In the genomic region with DNA sequence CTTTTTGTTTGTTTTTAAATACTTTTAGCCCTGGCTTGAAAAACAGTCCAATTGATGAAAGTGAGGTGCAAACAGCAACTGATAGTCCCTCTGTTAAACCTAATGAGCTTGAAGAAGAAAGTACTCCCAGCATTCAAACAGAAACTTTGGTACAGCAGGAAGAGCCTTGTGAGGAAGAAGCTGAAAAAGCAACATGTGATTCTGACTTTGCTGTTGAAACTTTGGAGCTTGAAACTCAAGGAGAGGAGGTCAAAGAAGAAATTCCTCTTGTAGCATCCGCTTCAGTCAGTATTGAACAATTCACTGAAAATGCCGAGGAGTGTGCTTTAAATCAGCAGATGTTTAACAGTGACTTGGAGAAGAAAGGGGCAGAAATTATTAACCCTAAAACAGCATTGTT, we compare ENCODE assay signal across 22 cellular contexts. TPM values are rescaled to one million over a fixed set of nuclear protein-coding genes. Genes with fewer than 3 reads are reported as not detected.
A peak's percentile ranks its signal among the peaks of the same experiment; 100 is the strongest.
DNase-seq lines count a peak whose midpoint lies in the region; ATAC-seq, FAIRE-seq and TF ChIP-seq lines count a peak whose summit lies in the region.
"Had no signal": no experiment of that assay in that cellular context is flagged by ENCODE, and none has a peak within 500 bp of the region (broad histone marks: within the 10 kb centered on the region; RNA-seq: fewer than 3 reads in every experiment).

No MANE protein-coding gene starts in this region.

- no peak for TF ChIP-seq RAD21 in HepG2 (CRISPR knock-in tag; IDR thresholded peaks at IDR 0.05)

- TF ChIP-seq POLR2A in right lobe of liver (IDR thresholded peaks at IDR 0.05) (no peak), HepG2 (IDR thresholded peaks at IDR 0.05; ENCODE audit: insufficient read depth in 1 of 2, low read depth in 2 of 2, low read length in 2 of 2) (no peak)

- H3K4me3 ChIP-seq in right lobe of liver (no peak overlapping the region), HepG2 (replicated peaks in 1 of 3; ENCODE audit: insufficient read depth in 1 of 3, low read depth in 2 of 3, low read length in 3 of 3) (no peak overlapping the region)
- H3K4me3 ChIP-seq: GM23248 had no signal

- H3K4me2 ChIP-seq in HepG2 (ENCODE audit: low read depth, low read length): no peak overlapping the region

- H3K4me1 ChIP-seq in right lobe of liver: peaks cover 0 to 23% (median 12%) of the 10 kb centered on the region in 4 donors
- peaks cover 13% of the 10 kb centered on the region; the same call in 1 of the 2 replicates for H3K4me1 ChIP-seq in HepG2 (ENCODE audit: insufficient read depth, low read length)
- H3K4me1 ChIP-seq: BE2C had no signal

- H3K27ac ChIP-seq in right lobe of liver: peak overlapping the region in 1 of 3 donors; percentile 2
- H3K27ac ChIP-seq in HepG2 (ENCODE audit: extremely low read length, insufficient read depth, low read length): no peak overlapping the region
- H3K27ac ChIP-seq: GM23248 had no signal

- in situ Hi-C loops in HepG2 (cut with HindIII; ENCODE audit: extremely low pct_ligation_motif_present, low pct_unique_long_range_greater_than_20kb): no loop called here

- no peaks in the 10 kb centered on the region for H3K27me3 Mint-ChIP-seq in dendritic cell treated with granulocyte-macrophage colony-stimulating factor and Interleukin-4, amounts not matched to agents 40 ng/mL and 50 ng/mL, for 4 days
- H3K27me3 Mint-ChIP-seq in progenitor cell of endocrine pancreas: no peaks in the 10 kb centered on the region
- H3K27me3 Mint-ChIP-seq: CD4-positive, CD25-positive, alpha-beta regulatory T cell had no signal

- H3K36me3 ChIP-seq in right lobe of liver: peaks cover 0 to 22% (median 10%) of the 10 kb centered on the region in 4 donors
- peaks cover 11 to 64% of the 10 kb centered on the region in 2 experiments for H3K36me3 ChIP-seq in HepG2 (replicated peaks in 1 of 2; ENCODE audit: control insufficient read depth in 1 of 2, insufficient read depth in 2 of 2, low read length in 2 of 2)

- DNase-seq in right lobe of liver (no peak), HepG2 (ENCODE audit: low spot score) (no peak), medulla oblongata (ENCODE audit: extremely low spot score) (peak; percentile 7), progenitor cell of endocrine pancreas (ENCODE audit: low spot score, unreplicated experiment) (no peak), RCC 7860 (ENCODE audit: low spot score) (no peak), NCI-H187 treated with DMSO at 0.1 percent for 48 hours (lab: John Stamatoyannopoulos, UW) (no peak)
- no peak for DNase-seq in stimulated activated naive CD8-positive, alpha-beta T cell treated with anti-CD3 and anti-CD28 coated beads, Interleukin-15, Interleukin-2, amounts not matched to agents 100 U/mL and 50 U/mL, for 24 hours
- DNase-seq: BE2C; CD4-positive, CD25-positive, alpha-beta regulatory T cell; GF-D8; GM23248; KG1; MV-4-11; NCI-H1694 treated with DMSO at 0.1 percent for 48 hours; NCI-H2107; NCI-H2227 treated with DMSO at 0.1 percent for 48 hours; NCI-H524; NCI-H82; OCI-M1; SHP77 had no signal

- H3K4me3 Mint-ChIP-seq in dendritic cell treated with granulocyte-macrophage colony-stimulating factor and Interleukin-4, amounts not matched to agents 40 ng/mL and 50 ng/mL, for 4 days: no peak overlapping the region
- no peak overlapping the region for H3K4me3 Mint-ChIP-seq in progenitor cell of endocrine pancreas (ENCODE audit: low read depth)
- H3K4me3 Mint-ChIP-seq: CD4-positive, CD25-positive, alpha-beta regulatory T cell had no signal

- POLR2A ChIA-PET in HepG2 (lab: Yijun Ruan, JAX): no interaction called here

- H3K27me3 ChIP-seq in right lobe of liver (no peaks in the 10 kb centered on the region), HepG2 (ENCODE audit: control insufficient read depth in 1 of 2, insufficient read depth in 2 of 2, low read length in 2 of 2) (no peaks in the 10 kb centered on the region)
- H3K27me3 ChIP-seq: BE2C had no signal

- CTCF ChIA-PET in HepG2 (lab: Yijun Ruan, JAX; ENCODE audit: low intra/inter-chr PET ratio, low total read pairs): no interaction called here

- intact Hi-C loops in right lobe of liver (cut with DNase I) (no loop called here), HepG2 (cut with micrococcal nuclease; ENCODE audit: unreplicated experiment) (no loop called here)
- intact Hi-C loops in dendritic cell treated with granulocyte-macrophage colony-stimulating factor and Interleukin-4, amounts not matched to agents 40 ng/mL and 50 ng/mL, for 4 days (cut with micrococcal nuclease): no loop called here

- TF ChIP-seq CTCF in right lobe of liver (IDR thresholded peaks at IDR 0.05) (no peak), HepG2 (CRISPR knock-in tag; IDR thresholded peaks at IDR 0.05) (no peak), progenitor cell of endocrine pancreas (IDR thresholded peaks at IDR 0.05; ENCODE audit: unreplicated experiment) (no peak)

- WGBS in right lobe of liver (ENCODE audit: insufficient coverage, low coverage, low lambda C conversion rate, missing lambda C conversion rate): 79% methylated on average over 2 of the region's 2 CpGs
- WGBS in HepG2 (ENCODE audit: low lambda C conversion rate): 96% methylated on average over 2 of the region's 2 CpGs

- FAIRE-seq in HepG2 (lab: Jason Lieb, UNC) (no peak), RCC 7860 (lab: Jason Lieb, UNC) (no peak)

- H3K9me3 ChIP-seq in right lobe of liver (no peaks in the 10 kb centered on the region), HepG2 (ENCODE audit: low read length) (no peaks in the 10 kb centered on the region)
- H3K9me3 ChIP-seq: BE2C had no signal

- BruUV-seq in HepG2 (replicated peaks; lab: Mats Ljungman, UMichigan): no TSS peak

- H3K27ac Mint-ChIP-seq in dendritic cell treated with granulocyte-macrophage colony-stimulating factor and Interleukin-4, amounts not matched to agents 40 ng/mL and 50 ng/mL, for 4 days: peak overlapping the region; percentile 76
- peak overlapping the region; percentile 42 for H3K27ac Mint-ChIP-seq in progenitor cell of endocrine pancreas

- TF ChIP-seq EP300 in HepG2 (IDR thresholded peaks at IDR 0.05; ENCODE audit: low read depth in 2 of 2, low read length in 2 of 2) (no peak), HepG2 (CRISPR knock-in tag; IDR thresholded peaks at IDR 0.05; ENCODE audit: borderline replicate concordance) (no peak)

- H3K9me3 Mint-ChIP-seq in dendritic cell treated with granulocyte-macrophage colony-stimulating factor and Interleukin-4, amounts not matched to agents 40 ng/mL and 50 ng/mL, for 4 days: peaks cover 8% of the 10 kb centered on the region
- H3K9me3 Mint-ChIP-seq in progenitor cell of endocrine pancreas (ENCODE audit: low read depth): no peaks in the 10 kb centered on the region
- H3K9me3 Mint-ChIP-seq: CD4-positive, CD25-positive, alpha-beta regulatory T cell had no signal

- H3K4me1 Mint-ChIP-seq in dendritic cell treated with granulocyte-macrophage colony-stimulating factor and Interleukin-4, amounts not matched to agents 40 ng/mL and 50 ng/mL, for 4 days (ENCODE audit: low read depth): peaks cover 31% of the 10 kb centered on the region
- H3K4me1 Mint-ChIP-seq in progenitor cell of endocrine pancreas (ENCODE audit: low read depth): peaks cover 24% of the 10 kb centered on the region

- ATAC-seq in right lobe of liver: peak in 3 of 4 donors; percentile 8 to 38 (median 35)
- no peak for ATAC-seq in HepG2
- no peak for ATAC-seq in stimulated activated naive CD8-positive, alpha-beta T cell treated with anti-CD3 and anti-CD28 coated beads, Interleukin-15, Interleukin-2, amounts not matched to agents 100 U/mL and 50 U/mL, for 24 hours
- ATAC-seq: HCT116 had no signal

- no peaks in the 10 kb centered on the region; the same call in 1 of the 2 replicates for H4K20me1 ChIP-seq in HepG2 (ENCODE audit: insufficient read depth, low read length)

- no peak overlapping the region for H3K9ac ChIP-seq in HepG2 (ENCODE audit: insufficient read depth, low read depth, low read length)
- H3K9ac ChIP-seq: GM23248 had no signal

- H3K36me3 Mint-ChIP-seq in dendritic cell treated with granulocyte-macrophage colony-stimulating factor and Interleukin-4, amounts not matched to agents 40 ng/mL and 50 ng/mL, for 4 days (ENCODE audit: low read depth): peaks cover 49% of the 10 kb centered on the region
- H3K36me3 Mint-ChIP-seq in progenitor cell of endocrine pancreas (ENCODE audit: insufficient read depth): peaks cover 32% of the 10 kb centered on the region

- no peaks in the 10 kb centered on the region for H3K79me2 ChIP-seq in HepG2 (ENCODE audit: insufficient read depth, low read length)

- H2AFZ ChIP-seq in HepG2 (ENCODE audit: low read length): no peak overlapping the region
- H2AFZ ChIP-seq: GM23248 had no signal

TF ChIP-seq in HepG2, 621 proteins besides CTCF, POLR2A, EP300 and RAD21 (continues in another document):
- TF ChIP-seq, protein P1, sequence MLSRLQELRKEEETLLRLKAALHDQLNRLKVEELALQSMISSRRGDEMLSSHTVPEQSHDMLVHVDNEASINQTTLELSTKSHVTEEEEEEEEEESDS (CRISPR knock-in tag; IDR thresholded peaks at IDR 0.05; ENCODE audit: borderline replicate concordance): no peak
- TF ChIP-seq ZFP82 (CRISPR knock-in tag; IDR thresholded peaks at IDR 0.05; ENCODE audit: borderline replicate concordance): no peak

RNA-seq across cellular contexts. Expression of gene DYSF, which starts 30.6 kb away (rescaled TPM):
- total RNA-seq in right lobe of liver (10 to 100 TPM; 21.8 to 55.0 (median 32.9) TPM), HepG2 (2016; rRNA removed; fragmentation: Illumina TruSeq; extraction: Trizol) (0.15 and 0.17 TPM in 2 replicates), progenitor cell of endocrine pancreas (1.4 and 1.6 TPM in 2 replicates)
- 0.09 TPM in 1 of 2 replicates, not detected in the other for total RNA-seq in HepG2 (2016; cell fraction: cytosol; rRNA removed; fragmentation: Illumina TruSeq; extraction: Trizol; ENCODE audit: low read depth)
- total RNA-seq in HepG2 (2016; cell fraction: insoluble cytoplasmic fraction; rRNA removed; fragmentation: Illumina TruSeq; extraction: Trizol): 0.21 and 0.22 TPM in 2 replicates
- total RNA-seq in HepG2 (2016; cell fraction: membrane; rRNA removed; fragmentation: Illumina TruSeq; extraction: Trizol): 0.24 and 0.46 TPM in 2 replicates
- total RNA-seq in HepG2 (2016; cell fraction: nucleus; rRNA removed; fragmentation: Illumina TruSeq; extraction: Trizol): 0.09 and 0.78 TPM in 2 replicates
- polyA plus RNA-seq in HepG2 (2011; rRNA removed): 2.4 and 4.5 TPM in 2 replicates
- 1.8 and 2.1 TPM in 2 replicates for polyA plus RNA-seq in HepG2 (2011; cell fraction: cytosol; rRNA removed)
- 4.5 and 8.3 TPM in 2 replicates for polyA plus RNA-seq in HepG2 (2011; cell fraction: nucleus; rRNA removed)
- 6.7 and 10.7 TPM in 2 replicates for polyA plus RNA-seq in HepG2 (2012)
- polyA plus RNA-seq in HepG2 (2016; cell fraction: cytosol; fragmentation: Illumina TruSeq; extraction: Trizol; ENCODE audit: low read depth): 0.02 and 0.16 TPM in 2 replicates
- 0.29 and 0.50 TPM in 2 replicates for polyA plus RNA-seq in HepG2 (2016; cell fraction: insoluble cytoplasmic fraction; fragmentation: Illumina TruSeq; extraction: Trizol; ENCODE audit: low read depth)
- 0.08 and 0.21 TPM in 2 replicates for polyA plus RNA-seq in HepG2 (2016; cell fraction: membrane; fragmentation: Illumina TruSeq; extraction: Trizol; ENCODE audit: low read depth)
- polyA plus RNA-seq in HepG2 (2016; cell fraction: nucleus; fragmentation: Illumina TruSeq; extraction: Trizol; ENCODE audit: insufficient read depth, low read depth): 0.85 and 1.3 TPM in 2 replicates
- 1.7 and 9.6 TPM in 2 replicates for polyA minus RNA-seq in HepG2 (2011; rRNA and poly(A)+ RNA removed; ENCODE audit: low replicate concordance)
- polyA minus RNA-seq in HepG2 (2011; cell fraction: cytosol; rRNA and poly(A)+ RNA removed): 2.0 and 5.3 TPM in 2 replicates
- polyA minus RNA-seq in HepG2 (2011; cell fraction: nucleus; rRNA and poly(A)+ RNA removed): 5.9 and 8.8 TPM in 2 replicates

Comparison
In these comparisons a context has a peak if more than half of its experiments do, and no peak if none do; other contexts are left out.
1. ATAC-seq: peak in right lobe of liver (3 of 4); none in HepG2 (single experiment) and stimulated activated naive CD8-positive, alpha-beta T cell treated with anti-CD3 and anti-CD28 coated beads, Interleukin-15, Interleukin-2, amounts not matched to agents 100 U/mL and 50 U/mL, for 24 hours (single experiment).